21 cellular contexts compared by ENCODE assay signal in genomic region chr7:136348142-136348541, GRCh38.
"Had no signal": no experiment of that assay in that cellular context is flagged by ENCODE, and none has a peak within 500 bp of the region (broad histone marks: within the 10 kb centered on the region; RNA-seq: fewer than 3 reads in every experiment).

No MANE protein-coding gene starts in this region.

- H3K27me3 ChIP-seq: SJSA1 had no signal

- H3K4me3 ChIP-seq: SJSA1, SK-N-MC had no signal

- H3K27ac ChIP-seq: RWPE1, SJSA1, SK-N-MC had no signal

- H3K9me3 ChIP-seq: SJSA1 had no signal

- ATAC-seq: HepG2, Panc1, PC-3 had no signal

- DNase-seq: IMR-90, Karpas-422, KG1, MM.1S, NCI-H1105, NCI-H1417, NCI-H1436 treated with DMSO at 0.1 percent for 48 hours, NCI-H1694, NCI-H187 treated with DMSO at 0.1 percent for 48 hours, NCI-H2029 treated with DMSO at 0.1 percent for 48 hours, NCI-H2227 treated with DMSO at 0.1 percent for 48 hours, NCI-H524, NCI-H526 treated with DMSO at 0.1 percent for 48 hours, NCI-H748 treated with DMSO at 0.1 percent for 48 hours, PC-3, SIG-M5 had no signal

- H3K4me1 ChIP-seq: SJSA1 had no signal

- H3K36me3 ChIP-seq: SJSA1 had no signal
